Comparison of ENCODE assay signal across 10 cellular contexts in genomic region chr17:36103401-36103975, GRCh38. TPM values are rescaled to one million over a fixed set of nuclear protein-coding genes. Genes with fewer than 3 reads are reported as not detected.
DNase-seq lines count a peak whose midpoint lies in the region; ATAC-seq, FAIRE-seq and TF ChIP-seq lines count a peak whose summit lies in the region.
"Not testable (repeated sequence)": the region's sequence is repeated elsewhere in the genome, so short reads cannot be mapped to it uniquely, and the experiment has no call there.
"Had no signal": no experiment of that assay in that cellular context is flagged by ENCODE, and none has a peak within 500 bp of the region (broad histone marks: within the 10 kb centered on the region; RNA-seq: fewer than 3 reads in every experiment).

Gene CCL4 (plus strand): TSS chr17:36103827. CDS start chr17:36103906, 79 bp downstream.

- intact Hi-C loops in GM12878 (cut with micrococcal nuclease; ENCODE audit: unreplicated experiment) = loop anchor here (1.0 kb wide), 1 partner anchor 13 kb away; the partner anchor contains the start of gene CCL3
- intact Hi-C loops in naive thymus-derived CD4-positive, alpha-beta T cell (cut with micrococcal nuclease) = not testable (repeated sequence)

- not testable (repeated sequence) for TF ChIP-seq POLR2A in GM12878 (IDR thresholded peaks at IDR 0.05; ENCODE audit: low read depth, low read length)

- H3K27me3 ChIP-seq in GM12878 (replicated peaks in 1 of 2; ENCODE audit: control insufficient read depth in 2 of 2, insufficient read depth in 2 of 2, low read length in 1 of 2); naive thymus-derived CD4-positive, alpha-beta T cell (ENCODE audit: control insufficient read depth in 2 of 2, insufficient read depth in 2 of 2, low read length in 2 of 2): not testable (repeated sequence)

- H2AFZ ChIP-seq in GM12878 (ENCODE audit: control insufficient read depth, low read depth, low read length) = not testable (repeated sequence)

- DNase-seq in AML-193 (lab: John Stamatoyannopoulos, UW) (peak; percentile 70 to 79), MV-4-11 (lab: John Stamatoyannopoulos, UW) (peak; percentile 88), GM12878 (ENCODE audit: low read depth, low spot score) (peak; percentile 68)
- peak; percentile 37 for DNase-seq in activated CD4-positive, alpha-beta T cell treated with anti-CD3 and anti-CD28 coated beads for 48 hours
- not testable (repeated sequence) for DNase-seq in naive thymus-derived CD4-positive, alpha-beta T cell

- H3K4me1 Mint-ChIP-seq in naive thymus-derived CD4-positive, alpha-beta T cell = peaks cover 0 to 17% (median 5%) of the 10 kb centered on the region in 7 donors

- not testable (repeated sequence) for H3K9me3 Mint-ChIP-seq in naive thymus-derived CD4-positive, alpha-beta T cell

- H3K4me2 ChIP-seq in GM12878 (ENCODE audit: control insufficient read depth, insufficient read depth) = peak within 1 kb of the TSS; percentile 17; the same call in 1 of the 2 replicates

- H3K9me3 ChIP-seq in GM12878 (replicated peaks; ENCODE audit: control insufficient read depth, insufficient read depth, low read length); naive thymus-derived CD4-positive, alpha-beta T cell (ENCODE audit: control insufficient read depth in 2 of 3, low read length in 3 of 3): not testable (repeated sequence)

- not testable (repeated sequence) for H3K79me2 ChIP-seq in GM12878 (ENCODE audit: control insufficient read depth, insufficient read depth, low read length)

- not testable (repeated sequence) for H3K9ac ChIP-seq in GM12878 (ENCODE audit: control insufficient read depth, insufficient read depth, low read length)

- H3K4me3 Mint-ChIP-seq in naive thymus-derived CD4-positive, alpha-beta T cell = peak within 1 kb of the TSS in 4 of 10 donors; percentile 30 to 83 (median 46)

- not testable (repeated sequence) for FAIRE-seq in GM12878 (lab: Jason Lieb, UNC)

- SMC1A ChIA-PET in GM12878 (lab: Charles Lee; ENCODE audit: uncharacterized antibody, unreplicated experiment) = interaction anchor here (1.0 to 5.5 kb wide), 15 partner anchors 12 to 126 kb away, joined by 3 to 39 read pairs (median 6); partner anchors contain the start of gene CCL3

- BruUV-seq in GM12878 (replicated peaks; lab: Mats Ljungman, UMichigan) = not testable (repeated sequence)

- peaks cover 19% of the 10 kb centered on the region for H3K4me1 ChIP-seq in GM12878 (ENCODE audit: control insufficient read depth, insufficient read depth, low read length)
- H3K4me1 ChIP-seq in naive thymus-derived CD4-positive, alpha-beta T cell (ENCODE audit: control insufficient read depth in 2 of 2, insufficient read depth in 2 of 2, low read length in 2 of 2) = peaks cover 0 to 43% of the 10 kb centered on the region in 2 donors

- CTCF ChIA-PET in GM12878 (lab: Yijun Ruan, JAX) = interaction anchor here (0.9 to 3.1 kb wide), 10 partner anchors 13 to 134 kb away, joined by 3 to 25 read pairs (median 6); partner anchors contain the start of gene CCL3
- CTCF ChIA-PET in naive thymus-derived CD4-positive, alpha-beta T cell (lab: Charles Lee) = not testable (repeated sequence)

- H3K36me3 Mint-ChIP-seq in naive thymus-derived CD4-positive, alpha-beta T cell = not testable (repeated sequence)

- ATAC-seq in GM18870 (IDR thresholded peaks at IDR 0.05; ENCODE audit: unreplicated experiment) (peak; percentile 69), GM21619 (IDR thresholded peaks at IDR 0.05; ENCODE audit: unreplicated experiment) (peak; percentile 76), HG03095 (IDR thresholded peaks at IDR 0.05; ENCODE audit: unreplicated experiment) (peak; percentile 72), GM12878 (peak; percentile 88)
- peak; percentile 83 for ATAC-seq in naive thymus-derived CD4-positive, alpha-beta T cell

- not testable (repeated sequence) for H3K4me3 ChIP-seq in GM12878
- peak within 1 kb of the TSS; percentile 4 for H3K4me3 ChIP-seq in naive thymus-derived CD4-positive, alpha-beta T cell (ENCODE audit: low read length)

- peaks cover 19 to 39% (median 26%) of the 10 kb centered on the region in 5 donors for H3K27me3 Mint-ChIP-seq in naive thymus-derived CD4-positive, alpha-beta T cell

- in situ Hi-C loops in GM12878 (cut with MboI) = not testable (repeated sequence)

- H3K36me3 ChIP-seq in GM12878 (ENCODE audit: control insufficient read depth in 2 of 2, insufficient read depth in 2 of 2, low read length in 1 of 2); naive thymus-derived CD4-positive, alpha-beta T cell (ENCODE audit: control insufficient read depth in 2 of 3, insufficient read depth in 3 of 3, low read length in 3 of 3): not testable (repeated sequence)

- peak; percentile 83 to 90 for TF ChIP-seq EP300 in GM12878 (IDR thresholded peaks at IDR 0.05; ENCODE audit: borderline replicate concordance in 1 of 2, control insufficient read depth in 1 of 2, low read depth in 2 of 2, low read length in 2 of 2)

- RAD21 ChIA-PET in GM12878 (lab: Charles Lee; ENCODE audit: unreplicated experiment) = interaction anchor here (1.0 to 3.3 kb wide), 14 partner anchors 12 to 134 kb away, joined by 3 to 20 read pairs (median 6); partner anchors contain the start of gene CCL3

- not testable (repeated sequence) for TF ChIP-seq RAD21 in GM12878 (IDR thresholded peaks at IDR 0.05; ENCODE audit: insufficient read depth, low read depth, low read length)

- WGBS in GM12878 (ENCODE audit: insufficient coverage, insufficient replicate concordance, low lambda C conversion rate, missing lambda C conversion rate) = 6% methylated on average over 6 of the region's 6 CpGs

- peak within 1 kb of the TSS in 3 of 9 donors; percentile 34 to 82 (median 35) for H3K27ac Mint-ChIP-seq in naive thymus-derived CD4-positive, alpha-beta T cell

- peak within 1 kb of the TSS; percentile 31 for H3K27ac ChIP-seq in GM12878 (ENCODE audit: control insufficient read depth, insufficient read depth)
- not testable (repeated sequence) for H3K27ac ChIP-seq in naive thymus-derived CD4-positive, alpha-beta T cell (ENCODE audit: low read depth, low read length)

- not testable (repeated sequence) for TF ChIP-seq CTCF in GM12878 (IDR thresholded peaks at IDR 0.05 in 2 of 3, conservative IDR thresholded peaks at IDR 0.05 in 1 of 3; ENCODE audit: control insufficient read depth in 2 of 3, extremely low read depth in 1 of 3, insufficient read depth in 1 of 3, low read depth in 3 of 3, low read length in 3 of 3)

- POLR2A ChIA-PET in GM12878 (lab: Charles Lee) = interaction anchor here (1.1 to 1.6 kb wide), 6 partner anchors 13 to 45 kb away, joined by 3 to 6 read pairs (median 4); partner anchors contain the start of gene CCL3
- POLR2A ChIA-PET in naive thymus-derived CD4-positive, alpha-beta T cell (lab: Charles Lee) = not testable (repeated sequence)

- not testable (repeated sequence) for H4K20me1 ChIP-seq in GM12878 (ENCODE audit: control insufficient read depth, insufficient read depth)

TF ChIP-seq in GM12878, 131 proteins besides CTCF, POLR2A, EP300 and RAD21 (continues in another document):
- TF ChIP-seq MEF2A (IDR thresholded peaks at IDR 0.05; ENCODE audit: insufficient read depth, low read depth, low read length) (0 out of 2 replicates have a peak, but pooled peaks have one; percentile 36), FOXM1 (IDR thresholded peaks at IDR 0.05; ENCODE audit: low read depth, low read length) (0 out of 2 replicates have a peak, but pooled peaks have one; percentile 36), TCF12 (IDR thresholded peaks at IDR 0.05; ENCODE audit: low read depth, low read length) (peak; percentile 80), ATF2 (IDR thresholded peaks at IDR 0.05; ENCODE audit: low read length) (peak; percentile 82), IKZF1 (conservative IDR thresholded peaks at IDR 0.05) (peak; percentile 74), MTA2 (IDR thresholded peaks at IDR 0.05; ENCODE audit: low read depth) (peak; percentile 73; the same call in 1 of the 2 replicates), NFIC (IDR thresholded peaks at IDR 0.05; ENCODE audit: low read depth, low read length) (peak; percentile 55), RUNX3 (IDR thresholded peaks at IDR 0.05; ENCODE audit: low read length) (peak; percentile 78), BHLHE40 (IDR thresholded peaks at IDR 0.05; ENCODE audit: borderline replicate concordance in 1 of 2, low read depth in 2 of 2, low read length in 1 of 2) (peak; percentile 50 to 75; a peak in 3 of 4 replicates), ETV6 (conservative IDR thresholded peaks at IDR 0.05 in 1 of 2, IDR thresholded peaks at IDR 0.05 in 1 of 2; ENCODE audit: borderline replicate concordance in 1 of 2, low read depth in 1 of 2) (peak in 1 of 2 experiments; percentile 44; a peak in 1 of 4 replicates), SPI1 (IDR thresholded peaks at IDR 0.05; ENCODE audit: borderline replicate concordance, insufficient read depth, low read depth, low read length) (peak; percentile 90)

RNA-seq across cellular contexts. Expression of gene CCL4, which starts in this region (rescaled TPM):
- 8.8 and 9.5 TPM in 2 replicates for total RNA-seq in GM12878 (2013; cell fraction: nucleolus; rRNA removed)
- total RNA-seq in GM12878 (2014; rRNA removed) = 77.8 and 78.7 TPM in 2 replicates
- 80.1 and 85.0 TPM in 2 replicates for total RNA-seq in GM12878 (2014; rRNA removed; fragmentation: Illumina TruSeq; extraction: Trizol)
- total RNA-seq in GM12878 (2021) = 50.8 and 54.8 TPM in 2 replicates
- 32.1 TPM for polyA plus RNA-seq in GM12878 (2011; ENCODE audit: low read depth)
- 524 and 741 TPM in 2 replicates for polyA plus RNA-seq in GM12878 (2011; rRNA removed)
- polyA plus RNA-seq in GM12878 (2011; cell fraction: cytosol; rRNA removed) = 616 and 746 TPM in 2 replicates
- 311 and 571 TPM in 2 replicates for polyA plus RNA-seq in GM12878 (2011; cell fraction: nucleus; rRNA removed)
- polyA plus RNA-seq in GM12878 (2012) = 19.0 and 53.7 TPM in 2 replicates
- 76.3 and 86.9 TPM in 2 replicates for polyA plus RNA-seq in GM12878 (2014; fragmentation: Illumina TruSeq; extraction: Trizol)
- 100 to 1,000 TPM; 357 to 425 TPM for polyA plus RNA-seq in GM12878 (2014; fragmentation: Nextera tagmentation; extraction: Ambion mirVana)
- polyA plus RNA-seq in GM12878 (2014; rRNA removed) = 87.3 and 96.6 TPM in 2 replicates
- 10 to 100 TPM; 18.7 to 20.5 TPM for polyA plus RNA-seq in GM12878 (2016; fragmentation: Nextera tagmentation; extraction: Ambion mirVana)
- polyA minus RNA-seq in GM12878 (2011; rRNA and poly(A)+ RNA removed) = 445 and 610 TPM in 2 replicates
- polyA minus RNA-seq in GM12878 (2011; cell fraction: cytosol; rRNA and poly(A)+ RNA removed) = 254 and 292 TPM in 2 replicates
- polyA minus RNA-seq in GM12878 (2011; cell fraction: nucleus; rRNA and poly(A)+ RNA removed) = 194 and 212 TPM in 2 replicates
- total RNA-seq in naive thymus-derived CD4-positive, alpha-beta T cell = 10 to 100 TPM in 3 of 5 experiments, 1 to 10 TPM in 2; 1.6 to 35.6 (median 12.8) TPM
- polyA plus RNA-seq in naive thymus-derived CD4-positive, alpha-beta T cell = under 1 TPM; 0.74 to 0.96 TPM
- total RNA-seq: chondrocyte, fibroblast of lung had no signal
- polyA plus RNA-seq: fibroblast of lung had no signal

Comparison
In these comparisons a context has a peak if more than half of its experiments do, and no peak if none do; other contexts are left out.
1. RNA of gene CCL4 (polyA plus RNA-seq): 18.7 to 746 TPM in GM12878; 0.74 to 0.96 TPM in naive thymus-derived CD4-positive, alpha-beta T cell; every median in the first group is over 10 times any median in the second.
2. Peak in every context shown above with its lines, with median percentiles within 50 percentile points of each other: ATAC-seq.